19 cellular contexts compared by ENCODE assay signal in genomic region chr22:25896098-25896497, GRCh38.
DNase-seq lines count a peak whose midpoint lies in the region; ATAC-seq, FAIRE-seq and TF ChIP-seq lines count a peak whose summit lies in the region.
"Had no signal": no experiment of that assay in that cellular context is flagged by ENCODE, and none has a peak within 500 bp of the region (broad histone marks: within the 10 kb centered on the region; RNA-seq: fewer than 3 reads in every experiment).

No MANE protein-coding gene starts in this region.

- 87% methylated on average over 4 of the region's 4 CpGs; no CpG with 5 or more reads in 1 of the 2 experiments for WGBS in H1 (ENCODE audit: extremely low coverage in 1 of 2, insufficient coverage in 1 of 2, insufficient read length in 1 of 2, insufficient replicate concordance in 2 of 2, low coverage in 1 of 2, low lambda C conversion rate in 2 of 2, missing lambda C conversion rate in 1 of 2), 2 experiments
- WGBS in suprapubic skin = 70% methylated on average over 4 of the region's 4 CpGs

- intact Hi-C loops in posterior cingulate gyrus (cut with DNase I) = no loop called here

- no peak overlapping the region for H4K8ac ChIP-seq in H1 (ENCODE audit: extremely low read depth, insufficient read depth, low read length)

- H3K27me3 ChIP-seq in H1 (replicated peaks in 1 of 4; ENCODE audit: control insufficient read depth in 3 of 4, extremely low read depth in 1 of 4, insufficient read depth in 3 of 4, low read length in 3 of 4) (no peaks in the 10 kb centered on the region), suprapubic skin (peaks cover 20% of the 10 kb centered on the region)

- no peak overlapping the region for H3K56ac ChIP-seq in H1 (replicated peaks; ENCODE audit: insufficient read length, low read depth, low read length)

- H3K4me1 ChIP-seq in H1 (replicated peaks in 1 of 4; ENCODE audit: control insufficient read depth in 3 of 4, insufficient read depth in 4 of 4, low read length in 3 of 4) = no peaks in the 10 kb centered on the region
- H3K4me1 ChIP-seq in suprapubic skin = no peaks in the 10 kb centered on the region
- H3K4me1 ChIP-seq: psoas muscle, stomach had no signal

- TF ChIP-seq POLR2A in H1 (IDR thresholded peaks at IDR 0.05; ENCODE audit: control extremely low read depth in 1 of 2, low read depth in 2 of 2, low read length in 2 of 2) = no peak
- TF ChIP-seq POLR2A in suprapubic skin (IDR thresholded peaks at IDR 0.05) = no peak

- H3K4me2 ChIP-seq in H1 (ENCODE audit: insufficient read depth in 1 of 2, low read depth in 2 of 2, low read length in 2 of 2) = no peak overlapping the region

- no peak overlapping the region for H3K9ac ChIP-seq in H1 (replicated peaks in 1 of 4; ENCODE audit: extremely low read depth in 1 of 4, low read depth in 3 of 4, low read length in 3 of 4)

- H3K36me3 ChIP-seq in H1 (ENCODE audit: control insufficient read depth in 2 of 4, insufficient read depth in 4 of 4, low read length in 3 of 4) (no peaks in the 10 kb centered on the region), suprapubic skin (no peaks in the 10 kb centered on the region)
- H3K36me3 ChIP-seq: stomach had no signal

- no peak overlapping the region for H2AFZ ChIP-seq in H1 (ENCODE audit: low read length)

- POLR2A ChIA-PET in H1 (lab: Charles Lee; ENCODE audit: partially characterized antibody) = interaction anchor here (0.9 kb wide), 1 partner anchor 105 kb away, joined by 4 read pairs; no protein-coding TSS in a partner anchor

- H3K23ac ChIP-seq in H1 (ENCODE audit: insufficient read length) = no peak overlapping the region

- H3K27ac ChIP-seq in H1 (ENCODE audit: low read depth, low read length) (no peak overlapping the region), suprapubic skin (no peak overlapping the region)
- H3K27ac ChIP-seq: psoas muscle, stomach had no signal

- ATAC-seq in HG03460 (IDR thresholded peaks at IDR 0.05; ENCODE audit: unreplicated experiment) = no peak
- ATAC-seq: left lobe of liver, psoas muscle had no signal

- TF ChIP-seq RAD21 in H1 (IDR thresholded peaks at IDR 0.05 in 1 of 2, conservative IDR thresholded peaks at IDR 0.05 in 1 of 2; ENCODE audit: low read depth in 2 of 2, low read length in 2 of 2) = peak; percentile 41 to 55

- peak; percentile 42 for FAIRE-seq in H1 (lab: Jason Lieb, UNC)

- peaks cover 5% of the 10 kb centered on the region; the same call in 1 of the 2 replicates for H3K23me2 ChIP-seq in H1 (ENCODE audit: low read depth, low read length)

- H3K9me3 ChIP-seq in H1 (ENCODE audit: insufficient read depth in 2 of 2, low read depth in 1 of 2, low read length in 1 of 2) (no peaks in the 10 kb centered on the region), suprapubic skin (no peaks in the 10 kb centered on the region)
- H3K9me3 ChIP-seq: psoas muscle had no signal

- no peak overlapping the region for H2BK120ac ChIP-seq in H1 (replicated peaks; ENCODE audit: low read depth, low read length)

- no peak overlapping the region for H2BK20ac ChIP-seq in H1 (ENCODE audit: low read length)

- no peaks in the 10 kb centered on the region for H4K20me1 ChIP-seq in H1 (replicated peaks in 1 of 2; ENCODE audit: control insufficient read depth in 1 of 2, insufficient read depth in 2 of 2, low read length in 2 of 2)

- H4K5ac ChIP-seq in H1 (ENCODE audit: insufficient read length, low read depth, low read length) = no peak overlapping the region

- no peak overlapping the region for H2BK15ac ChIP-seq in H1 (ENCODE audit: low read length)

- H3K4me3 ChIP-seq in GM12864 (ENCODE audit: low read depth, low read length) = no peak overlapping the region
- no peak overlapping the region for H3K4me3 ChIP-seq in H1 (ENCODE audit: extremely low read depth in 1 of 4, insufficient read depth in 2 of 4, low read depth in 3 of 4, low read length in 4 of 4)
- H3K4me3 ChIP-seq in suprapubic skin = no peak overlapping the region
- H3K4me3 ChIP-seq: psoas muscle, stomach had no signal

- H4K91ac ChIP-seq in H1 (replicated peaks; ENCODE audit: insufficient read length, low read length) = no peak overlapping the region

- H3K4ac ChIP-seq in H1 (replicated peaks; ENCODE audit: insufficient read length, low read depth, low read length) = no peak overlapping the region

- CTCF ChIA-PET in H1 (lab: Charles Lee; ENCODE audit: partially characterized antibody) = interaction anchor here (0.5 to 2.2 kb wide), 24 partner anchors 8 to 436 kb away, joined by 3 to 18 read pairs (median 3); no protein-coding TSS in a partner anchor

- H2BK12ac ChIP-seq in H1 (ENCODE audit: low read depth, low read length) = no peak overlapping the region

- no peak overlapping the region for H2BK5ac ChIP-seq in H1 (ENCODE audit: low read depth, low read length)

- peak; percentile 9 for DNase-seq in DMS 273 (lab: John Stamatoyannopoulos, UW; ENCODE audit: unreplicated experiment)
- DNase-seq in DMS 273 treated with DMSO at 0.1 percent for 48 hours (lab: John Stamatoyannopoulos, UW) = no peak
- no peak for DNase-seq in GM12864 (ENCODE audit: low read depth)
- peak; percentile 17 for DNase-seq in NAMALWA (ENCODE audit: low spot score)
- DNase-seq in H1 (ENCODE audit: low read depth in 1 of 2, low spot score in 2 of 2) = no peak
- no peak for DNase-seq in posterior cingulate gyrus
- DNase-seq in suprapubic skin (ENCODE audit: low spot score in 2 of 2) = no peak
- DNase-seq: activated CD4-positive, alpha-beta T cell treated with anti-CD3 and anti-CD28 coated beads for 4 hours; activated T-cell treated with anti-CD3 and anti-CD28 coated beads, Interleukin-2, amount 50 U/mL, for 24 hours; CD4-positive, CD25-positive, alpha-beta regulatory T cell; effector CD8-positive, alpha-beta T cell; GF-D8; IMR-90; NCI-H1436 treated with DMSO at 0.1 percent for 48 hours; NCI-H526 treated with DMSO at 0.1 percent for 48 hours; psoas muscle; stomach had no signal

- H3K14ac ChIP-seq in H1 (ENCODE audit: insufficient read length) = no peak overlapping the region

- no peaks in the 10 kb centered on the region for H3K79me2 ChIP-seq in H1 (ENCODE audit: control insufficient read depth in 1 of 2, insufficient read depth in 2 of 2, low read length in 2 of 2)

- peak; percentile 43 for TF ChIP-seq CTCF in GM12864 (IDR thresholded peaks at IDR 0.05; ENCODE audit: low read depth, low read length, missing control alignments)
- peak in 2 of 3 experiments; percentile 47; a peak in 2 of 4 replicates for TF ChIP-seq CTCF in H1 (IDR thresholded peaks at IDR 0.05; ENCODE audit: control extremely low read depth in 1 of 3, insufficient read depth in 1 of 3, low read depth in 1 of 3, low read length in 3 of 3)
- no peak for TF ChIP-seq CTCF in suprapubic skin (IDR thresholded peaks at IDR 0.05)

- H3K79me1 ChIP-seq in H1 (ENCODE audit: low read depth, low read length) = no peaks in the 10 kb centered on the region

- H2AK5ac ChIP-seq in H1 (ENCODE audit: low read depth, low read length) = no peak overlapping the region

- no peak overlapping the region for H3K18ac ChIP-seq in H1 (ENCODE audit: extremely low read depth, low read length)

- TF ChIP-seq EP300 in H1 (IDR thresholded peaks at IDR 0.05; ENCODE audit: borderline replicate concordance in 1 of 2, low read depth in 2 of 2, low read length in 2 of 2) (no peak), suprapubic skin (IDR thresholded peaks at IDR 0.05) (no peak)

TF ChIP-seq in H1, 55 proteins besides CTCF, POLR2A, EP300 and RAD21:
- TF ChIP-seq SIX5 (IDR thresholded peaks at IDR 0.05; ENCODE audit: low read depth, low read length) = no peak
- no peak for TF ChIP-seq E2F6 (IDR thresholded peaks at IDR 0.05)
- no peak for TF ChIP-seq KDM1A (IDR thresholded peaks at IDR 0.05; ENCODE audit: borderline replicate concordance, low read length)
- TF ChIP-seq POLR2AphosphoS5 (IDR thresholded peaks at IDR 0.05; ENCODE audit: low read depth, low read length) = no peak
- TF ChIP-seq MAFK (IDR thresholded peaks at IDR 0.05; ENCODE audit: low read depth, low read length) = no peak
- no peak for TF ChIP-seq EZH2 (IDR thresholded peaks at IDR 0.05; ENCODE audit: low read depth, low read length, severe bottlenecking)
- TF ChIP-seq GTF2F1 (IDR thresholded peaks at IDR 0.05; ENCODE audit: borderline replicate concordance, low read depth, low read length) = no peak
- no peak for TF ChIP-seq KDM4A (IDR thresholded peaks at IDR 0.05; ENCODE audit: low read depth, low read length, severe bottlenecking)
- no peak for TF ChIP-seq RNF2 (IDR thresholded peaks at IDR 0.05; ENCODE audit: borderline replicate concordance, low read depth, low read length, missing control alignments, poor library complexity, severe bottlenecking)

Comparison
In these comparisons a context has a peak if more than half of its experiments do, and no peak if none do; other contexts are left out.
1. DNase-seq: peak in DMS 273 (single experiment) and NAMALWA (single experiment); none in DMS 273 treated with DMSO at 0.1 percent for 48 hours (single experiment), GM12864 (single experiment), H1 (0 of 2), posterior cingulate gyrus (0 of 10) and suprapubic skin (0 of 2).
2. CTCF ChIP-seq: peak in GM12864 (single experiment) and H1 (2 of 3); none in suprapubic skin (0 of 2).